In genomic region chr12:13228579-13228978, GRCh38 we compare ENCODE assay signal across 28 cellular contexts.
"Had no signal": no experiment of that assay in that cellular context is flagged by ENCODE, and none has a peak within 500 bp of the region (broad histone marks: within the 10 kb centered on the region; RNA-seq: fewer than 3 reads in every experiment).

No MANE protein-coding gene starts in this region.

- DNase-seq: hypothalamus; immature natural killer cell; left ventricle myocardium inferior; mesendoderm; naive B cell; natural killer cell; nephron progenitor cell; ovary; retina; right cardiac atrium; stimulated activated CD4-positive, alpha-beta T cell treated with anti-CD3 and anti-CD28 coated beads, Interleukin-12 subunit alpha, Interleukin-12 subunit beta, amount 100 ng/mL, for 4 hours; stimulated activated CD4-positive, alpha-beta T cell treated with anti-CD3 and anti-CD28 coated beads, Interleukin-15, amount 100 ng/mL, for 24 hours; stimulated activated CD4-positive, alpha-beta T cell treated with anti-CD3 and anti-CD28 coated beads, Interleukin-2, amount 100 ng/mL, for 24 hours; stimulated activated CD4-positive, alpha-beta T cell treated with anti-CD3 and anti-CD28 coated beads, Interleukin-4, amount 100 ng/mL, for 1 hour; stimulated activated naive B cell treated with anti-CD40 and anti-IgM and Interleukin-4, amounts not matched to agents 10 μg/mL and 1 μg/mL and 100 μg/mL, for 72 hours; stimulated activated naive CD8-positive, alpha-beta T cell treated with anti-CD3 and anti-CD28 coated beads, Interleukin-15, Interleukin-2, amounts not matched to agents 100 U/mL and 50 U/mL, for 24 hours; stomach; testis; thyroid gland; transverse colon; upper lobe of left lung had no signal

- H3K4me3 ChIP-seq: left ventricle myocardium inferior, lung, neural progenitor cell, ovary, prostate gland, skin epidermis, stomach, testis, thyroid gland, transverse colon, upper lobe of left lung had no signal

- FAIRE-seq: islet of Langerhans had no signal

- H3K4me3 Mint-ChIP-seq: immature natural killer cell; mesothelial cell of epicardium; naive B cell; natural killer cell; nephron progenitor cell; neural progenitor cell; stimulated activated naive B cell treated with anti-CD40 and anti-IgM and Interleukin-4, amounts not matched to agents 10 μg/mL and 1 μg/mL and 100 μg/mL, for 72 hours had no signal

- H3K36me3 ChIP-seq: left ventricle myocardium inferior, neural progenitor cell, ovary, prostate gland, stomach, thyroid gland, transverse colon, upper lobe of left lung had no signal

- H3K9me3 ChIP-seq: ovary, prostate gland, stomach, testis, thyroid gland, transverse colon, upper lobe of left lung had no signal

- H3K27ac Mint-ChIP-seq: immature natural killer cell; mesothelial cell of epicardium; naive B cell; natural killer cell; nephron progenitor cell; neural progenitor cell; stimulated activated naive B cell treated with anti-CD40 and anti-IgM and Interleukin-4, amounts not matched to agents 10 μg/mL and 1 μg/mL and 100 μg/mL, for 72 hours had no signal

- H3K4me1 ChIP-seq: neural progenitor cell, prostate gland, stomach, testis, thyroid gland, transverse colon had no signal

- H2AFZ ChIP-seq: neural progenitor cell had no signal

- H3K36me3 Mint-ChIP-seq: immature natural killer cell, mesothelial cell of epicardium, naive B cell, natural killer cell, neural progenitor cell had no signal

- ATAC-seq: natural killer cell; right cardiac atrium; sciatic nerve; stimulated activated naive B cell treated with anti-CD40 and anti-IgM and Interleukin-4, amounts not matched to agents 10 μg/mL and 1 μg/mL and 100 μg/mL, for 72 hours; stimulated activated naive CD8-positive, alpha-beta T cell treated with anti-CD3 and anti-CD28 coated beads, Interleukin-15, Interleukin-2, amounts not matched to agents 100 U/mL and 50 U/mL, for 24 hours had no signal

- H3K27ac ChIP-seq: left ventricle myocardium inferior, neural progenitor cell, ovary, prostate gland, skin epidermis, stomach, testis, thyroid gland, transverse colon, upper lobe of left lung had no signal

- H3K9ac ChIP-seq: neural progenitor cell had no signal

- H3K4me2 ChIP-seq: neural progenitor cell had no signal

- H3K4me1 Mint-ChIP-seq: immature natural killer cell; naive B cell; natural killer cell; nephron progenitor cell; neural progenitor cell; stimulated activated naive B cell treated with anti-CD40 and anti-IgM and Interleukin-4, amounts not matched to agents 10 μg/mL and 1 μg/mL and 100 μg/mL, for 72 hours had no signal

- H3K9me3 Mint-ChIP-seq: immature natural killer cell, natural killer cell had no signal

- H3K27me3 ChIP-seq: neural progenitor cell, ovary, stomach, testis, thyroid gland, transverse colon, upper lobe of left lung had no signal
